In genomic region chr15:46280753-46281521, GRCh38 we compare ENCODE assay signal across 8 cellular contexts.
DNase-seq lines count a peak whose midpoint lies in the region; ATAC-seq and TF ChIP-seq lines count a peak whose summit lies in the region.

No MANE protein-coding gene starts in this region.

- H3K36me3 Mint-ChIP-seq in glutamatergic neuron (ENCODE audit: unreplicated experiment) (peaks cover 4% of the 10 kb centered on the region), mesothelial cell of epicardium (no peaks in the 10 kb centered on the region)
- H3K36me3 Mint-ChIP-seq in T-helper 2 cell treated with Interferon-gamma antibody and Interleukin-4, amounts not matched to agents 5 μg/mL and 100 μg/mL, for 36 hours (ENCODE audit: low read depth): no peaks in the 10 kb centered on the region

- DNase-seq in COR-L47 (lab: John Stamatoyannopoulos, UW) (peak; percentile 81), NCI-H82 treated with DMSO at 0.1 percent for 48 hours (lab: John Stamatoyannopoulos, UW; ENCODE audit: unreplicated experiment) (peak; percentile 90), glutamatergic neuron (no peak), mesothelial cell of epicardium (ENCODE audit: low spot score in 2 of 2, unreplicated experiment in 2 of 2) (no peak)
- DNase-seq in T-helper 2 cell treated with Interferon-gamma antibody and Interleukin-4, amounts not matched to agents 5 μg/mL and 100 μg/mL, for 36 hours (ENCODE audit: low spot score): no peak

- TF ChIP-seq CTCF in LNCAP (IDR thresholded peaks at IDR 0.05) (peak; percentile 24; the same call in 1 of the 2 replicates), glutamatergic neuron (IDR thresholded peaks at IDR 0.05; ENCODE audit: partially characterized antibody, unreplicated experiment) (no peak), mesothelial cell of epicardium (IDR thresholded peaks at IDR 0.05; ENCODE audit: unreplicated experiment) (no peak)

- H3K4me3 Mint-ChIP-seq in glutamatergic neuron (ENCODE audit: unreplicated experiment): peak overlapping the region; percentile 17
- no peak overlapping the region for H3K4me3 Mint-ChIP-seq in T-helper 2 cell treated with Interferon-gamma antibody and Interleukin-4, amounts not matched to agents 5 μg/mL and 100 μg/mL, for 36 hours
- no peak overlapping the region for H3K4me3 Mint-ChIP-seq in mesothelial cell of epicardium

- H3K27me3 Mint-ChIP-seq in glutamatergic neuron (ENCODE audit: unreplicated experiment) (peaks cover 10% of the 10 kb centered on the region), mesothelial cell of epicardium (ENCODE audit: low read depth) (peaks cover 33% of the 10 kb centered on the region)
- no peaks in the 10 kb centered on the region for H3K27me3 Mint-ChIP-seq in T-helper 2 cell treated with Interferon-gamma antibody and Interleukin-4, amounts not matched to agents 5 μg/mL and 100 μg/mL, for 36 hours (ENCODE audit: low read depth)

- H3K9me3 Mint-ChIP-seq in glutamatergic neuron (ENCODE audit: unreplicated experiment): peaks cover 15% of the 10 kb centered on the region
- no peaks in the 10 kb centered on the region for H3K9me3 Mint-ChIP-seq in T-helper 2 cell treated with Interferon-gamma antibody and Interleukin-4, amounts not matched to agents 5 μg/mL and 100 μg/mL, for 36 hours
- H3K9me3 Mint-ChIP-seq in mesothelial cell of epicardium: peaks cover 11% of the 10 kb centered on the region

- H3K4me1 Mint-ChIP-seq in glutamatergic neuron (ENCODE audit: low read depth, unreplicated experiment) (peaks cover 47% of the 10 kb centered on the region), mesothelial cell of epicardium (peaks cover 7% of the 10 kb centered on the region)
- H3K4me1 Mint-ChIP-seq in T-helper 2 cell treated with Interferon-gamma antibody and Interleukin-4, amounts not matched to agents 5 μg/mL and 100 μg/mL, for 36 hours (ENCODE audit: low read depth): no peaks in the 10 kb centered on the region

- ATAC-seq in GM21717 (IDR thresholded peaks at IDR 0.05; ENCODE audit: unreplicated experiment) (no peak), GM19455 (IDR thresholded peaks at IDR 0.05; ENCODE audit: unreplicated experiment) (no peak)

- H3K27ac Mint-ChIP-seq in glutamatergic neuron (ENCODE audit: unreplicated experiment) (peak overlapping the region; percentile 99), mesothelial cell of epicardium (no peak overlapping the region)
- H3K27ac Mint-ChIP-seq in T-helper 2 cell treated with Interferon-gamma antibody and Interleukin-4, amounts not matched to agents 5 μg/mL and 100 μg/mL, for 36 hours: no peak overlapping the region

Comparison
In these comparisons a context has a peak if more than half of its experiments do, and no peak if none do; other contexts are left out.
1. DNase-seq: peak in COR-L47 (single experiment) and NCI-H82 treated with DMSO at 0.1 percent for 48 hours (single experiment); none in glutamatergic neuron (single experiment), T-helper 2 cell treated with Interferon-gamma antibody and Interleukin-4, amounts not matched to agents 5 μg/mL and 100 μg/mL, for 36 hours (single experiment) and mesothelial cell of epicardium (0 of 2).